ENCODE assay signal across 8 cellular contexts in genomic region chr19:18167975-18168645, GRCh38. TPM values are rescaled to one million over a fixed set of nuclear protein-coding genes. Genes with fewer than 3 reads are reported as not detected.
DNase-seq lines count a peak whose midpoint lies in the region; ATAC-seq and TF ChIP-seq lines count a peak whose summit lies in the region.

No MANE protein-coding gene starts in this region.

- H3K36me3 ChIP-seq in PC-3 (ENCODE audit: low read depth, low read length) = peaks cover 6% of the 10 kb centered on the region; the same call in 1 of the 2 replicates

- H3K4me3 ChIP-seq in PC-3 (ENCODE audit: low read length) = no peak overlapping the region

- TF ChIP-seq CTCF in PC-3 (conservative IDR thresholded peaks at IDR 0.05; ENCODE audit: low read depth, low read length) = peak; percentile 81

- H3K27me3 ChIP-seq in PC-3 (ENCODE audit: low read length) = no peaks in the 10 kb centered on the region

- H3K79me2 ChIP-seq in PC-3 (ENCODE audit: low read length) = no peaks in the 10 kb centered on the region

- intact Hi-C loops in PC-3 (cut with micrococcal nuclease) = loop anchor here (1.0 kb wide), 1 partner anchor 55 kb away; no protein-coding TSS in a partner anchor
- intact Hi-C loops in Right ventricle myocardium superior (cut with DNase I) = loop anchor here (5.0 kb wide), 1 partner anchor 56 kb away; no protein-coding TSS in a partner anchor

- H3K9me3 ChIP-seq in PC-3 (ENCODE audit: low read length) = no peaks in the 10 kb centered on the region

- H3K9me2 ChIP-seq in PC-3 (replicated peaks; ENCODE audit: low read length) = no peaks in the 10 kb centered on the region

- H3K27ac ChIP-seq in PC-3 (ENCODE audit: low read length) = no peak overlapping the region

- POLR2A ChIA-PET in PC-3 (lab: Charles Lee; ENCODE audit: unreplicated experiment) = no interaction called here

- no peak overlapping the region for H2AFZ ChIP-seq in PC-3 (ENCODE audit: low read length)

- ATAC-seq in GM18502 (IDR thresholded peaks at IDR 0.05; ENCODE audit: poor library complexity, unreplicated experiment) (peak; percentile 42), PC-3 (peak; percentile 83), Right ventricle myocardium superior (ENCODE audit: poor library complexity) (peak; percentile 47), GM18498 (IDR thresholded peaks at IDR 0.05; ENCODE audit: unreplicated experiment) (no peak), GM21390 (IDR thresholded peaks at IDR 0.05; ENCODE audit: unreplicated experiment) (no peak)

- peak; percentile 90 for DNase-seq in AG08396 (ENCODE audit: low spot score)
- DNase-seq in PC-3 = peak; percentile 53
- DNase-seq in activated effector memory CD4-positive, alpha-beta T cell treated with anti-CD3 and anti-CD28 coated beads, Interleukin-2, amount 50 U/mL, for 16 hours = peak; percentile 84
- DNase-seq in Right ventricle myocardium superior = peak; percentile 62
- DNase-seq in stimulated activated CD4-positive, alpha-beta T cell treated with anti-CD3 and anti-CD28 coated beads, Interleukin-15, amount 100 ng/mL, for 24 hours = peak; percentile 75

- no peak overlapping the region for H3K9ac ChIP-seq in PC-3 (ENCODE audit: low read length)

- H4K20me1 ChIP-seq in PC-3 (ENCODE audit: low read length) = no peaks in the 10 kb centered on the region

- CTCF ChIA-PET in PC-3 (lab: Charles Lee) = interaction anchor here (0.6 to 1.2 kb wide), 4 partner anchors 10 to 168 kb away, joined by 3 read pairs; no protein-coding TSS in a partner anchor

- BruUV-seq in PC-3 (replicated peaks; lab: Mats Ljungman, UMichigan) = no TSS peak

- no peaks in the 10 kb centered on the region for H3F3A ChIP-seq in PC-3 (ENCODE audit: low read length, unreplicated experiment)

- no peaks in the 10 kb centered on the region for H3K4me1 ChIP-seq in PC-3 (ENCODE audit: insufficient read depth, low read length)

- no peak overlapping the region for H3K4me2 ChIP-seq in PC-3 (ENCODE audit: low read length)

RNA-seq across cellular contexts. Expression of gene IFI30, which starts 5.5 kb away (rescaled TPM):
- total RNA-seq in PC-3 (2014; rRNA removed) = 31.1 and 35.0 TPM in 2 replicates
- total RNA-seq in Right ventricle myocardium superior = 23.1 TPM

RNA-seq across cellular contexts. Expression of gene PIK3R2, which starts 15.1 kb away (rescaled TPM):
- total RNA-seq in PC-3 (2014; rRNA removed) (13.9 and 15.8 TPM in 2 replicates), Right ventricle myocardium superior (20.8 TPM)

RNA-seq across cellular contexts. Expression of gene MPV17L2, which starts 24.9 kb away (rescaled TPM):
- 34.2 and 44.7 TPM in 2 replicates for total RNA-seq in PC-3 (2014; rRNA removed)
- total RNA-seq in Right ventricle myocardium superior = 9.4 TPM

RNA-seq across cellular contexts. Expression of gene RAB3A, which starts 35.7 kb away (rescaled TPM):
- 5.7 and 6.7 TPM in 2 replicates for total RNA-seq in PC-3 (2014; rRNA removed)
- 26.7 TPM for total RNA-seq in Right ventricle myocardium superior

RNA-seq across cellular contexts. Expression of gene PDE4C, which starts 58.1 kb away (rescaled TPM):
- total RNA-seq in PC-3 (2014; rRNA removed) (1.8 TPM in 1 of 2 replicates, not detected in the other), Right ventricle myocardium superior (1.8 TPM)

Comparison
In these comparisons a context has a peak if more than half of its experiments do, and no peak if none do; other contexts are left out.
1. ATAC-seq: peak in GM18502 (single experiment), PC-3 (single experiment) and Right ventricle myocardium superior (single experiment); none in GM18498 (single experiment) and GM21390 (single experiment).
2. Peak in every context shown above with its lines, with median percentiles within 50 percentile points of each other: DNase-seq.